Comparison of ENCODE assay signal across 18 cellular contexts in genomic region chr7:75783058-75783457, GRCh38. TPM values are rescaled to one million over a fixed set of nuclear protein-coding genes. Genes with fewer than 3 reads are reported as not detected.
"Had no signal": no experiment of that assay in that cellular context is flagged by ENCODE, and none has a peak within 500 bp of the region (broad histone marks: within the 10 kb centered on the region; RNA-seq: fewer than 3 reads in every experiment).

No MANE protein-coding gene starts in this region.

RNA-seq across cellular contexts. Expression of gene CCL26, which starts 11.0 kb away (rescaled TPM):
- total RNA-seq: kidney epithelial cell; left lobe of liver; left ventricle myocardium superior; liver; lower lobe of right lung; lung; lung microvascular endothelial cell; mammary epithelial cell; mesothelial cell of epicardium; mononuclear cell; myocyte; naive thymus-derived CD4-positive, alpha-beta T cell had no signal
- polyA plus RNA-seq: immature natural killer cell; keratinocyte; mammary epithelial cell; naive thymus-derived CD4-positive, alpha-beta T cell had no signal

RNA-seq across cellular contexts. Expression of gene CCL24, which starts 30.5 kb away (rescaled TPM):
- total RNA-seq: hepatocyte; kidney; kidney epithelial cell; left ventricle myocardium inferior; lung microvascular endothelial cell; mammary epithelial cell; mesenteric fat pad; mesothelial cell of epicardium; mononuclear cell; naive thymus-derived CD4-positive, alpha-beta T cell had no signal
- polyA plus RNA-seq: hepatocyte; immature natural killer cell; keratinocyte; mammary epithelial cell; naive thymus-derived CD4-positive, alpha-beta T cell had no signal
